Comparison of ENCODE assay signal across 8 cellular contexts in the genomic region with DNA sequence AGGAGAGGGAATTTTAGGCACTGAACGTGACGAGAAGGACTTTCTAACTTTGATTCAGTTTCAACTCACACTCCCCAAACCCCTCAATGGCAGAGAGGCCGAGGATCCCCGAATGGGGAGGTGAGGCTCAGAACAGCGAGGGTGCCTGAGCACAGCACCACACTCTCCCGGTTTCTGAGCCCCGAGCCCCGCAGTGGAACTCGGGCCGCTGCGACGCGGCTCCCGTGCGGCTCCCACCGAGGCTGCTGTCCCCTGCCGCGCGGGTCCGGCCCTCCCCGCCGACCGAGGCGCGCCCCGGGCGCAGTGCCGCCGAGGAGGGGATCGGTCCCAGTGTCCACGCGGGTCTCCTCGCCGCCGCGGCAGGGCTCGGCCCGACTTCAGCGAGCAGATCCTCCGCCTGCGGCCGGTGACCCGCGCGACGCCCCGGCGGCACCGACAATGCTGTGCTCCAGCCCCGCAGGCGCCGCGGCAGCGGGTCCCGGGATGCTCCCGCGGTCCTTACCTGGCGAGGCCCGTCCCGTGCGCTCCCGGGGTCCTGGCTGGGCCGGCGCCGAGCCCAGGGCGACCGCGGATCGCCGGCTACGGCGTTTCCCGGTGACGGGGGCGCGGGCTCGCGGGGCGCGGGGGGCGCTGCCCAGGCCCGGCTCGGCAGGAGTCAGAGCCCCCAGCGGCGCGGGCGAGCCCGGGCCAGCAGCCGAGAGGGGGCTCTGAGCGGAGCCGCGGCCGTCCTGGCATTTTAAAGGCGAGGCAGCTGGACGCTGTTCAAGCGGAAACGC. TPM values are rescaled to one million over a fixed set of nuclear protein-coding genes. Genes with fewer than 3 reads are reported as not detected.
DNase-seq lines count a peak whose midpoint lies in the region; ATAC-seq and TF ChIP-seq lines count a peak whose summit lies in the region.

A gene (minus strand): TSS at position 709 of the 776 bp plus-strand sequence. CDS start 50,264 bp downstream, outside the sequence.

- H3K27me3 ChIP-seq in right lobe of liver = no peaks in the 10 kb centered on the region
- no peaks in the 10 kb centered on the region for H3K27me3 ChIP-seq in testis

- no peaks in the 10 kb centered on the region for H3K36me3 ChIP-seq in right lobe of liver
- H3K36me3 ChIP-seq in testis (ENCODE audit: low read depth, missing control alignments) = no peaks in the 10 kb centered on the region

- H3K9me3 ChIP-seq in right lobe of liver (no peaks in the 10 kb centered on the region), testis (no peaks in the 10 kb centered on the region)

- H3K4me1 Mint-ChIP-seq in central memory CD8-positive, alpha-beta T cell = no peaks in the 10 kb centered on the region

- H3K4me3 ChIP-seq in right lobe of liver (peak within 1 kb of the TSS; percentile 49 to 71 (median 57)), testis (peak within 1 kb of the TSS; percentile 36 to 43)

- H3K27ac ChIP-seq in right lobe of liver (peak within 1 kb of the TSS; percentile 73 to 99 (median 80)), testis (no peak within 1 kb of the TSS)

- no peak for ATAC-seq in central memory CD8-positive, alpha-beta T cell (replicated peaks; ENCODE audit: extremely low read depth, poor library complexity, severe bottlenecking)
- ATAC-seq in right lobe of liver (peak; percentile 32 to 59 (median 52)), GM19351 (IDR thresholded peaks at IDR 0.05; ENCODE audit: unreplicated experiment) (no peak), HG03565 (IDR thresholded peaks at IDR 0.05; ENCODE audit: unreplicated experiment) (no peak), GM21390 (IDR thresholded peaks at IDR 0.05; ENCODE audit: unreplicated experiment) (no peak)

- H3K4me1 ChIP-seq in right lobe of liver (peaks cover 0 to 33% (median 9%) of the 10 kb centered on the region in 4 donors), testis (no peaks in the 10 kb centered on the region)

- no peak within 1 kb of the TSS for H3K27ac Mint-ChIP-seq in central memory CD8-positive, alpha-beta T cell (ENCODE audit: low read depth)

- WGBS in right lobe of liver (ENCODE audit: insufficient coverage, low coverage, low lambda C conversion rate, missing lambda C conversion rate) = 0% methylated on average over 8 of the region's 97 CpGs
- 1 to 3% methylated on average over 5 to 81 of the region's 97 CpGs for WGBS in testis, 2 donors

- peaks cover 93% of the 10 kb centered on the region for H3K27me3 Mint-ChIP-seq in central memory CD8-positive, alpha-beta T cell

- intact Hi-C loops in right lobe of liver (cut with DNase I) (no loop called here), testis (cut with DNase I; ENCODE audit: low total_unique reads) (no loop called here)

- peak within 1 kb of the TSS; percentile 44 for H3K4me3 Mint-ChIP-seq in central memory CD8-positive, alpha-beta T cell

- TF ChIP-seq POLR2A in right lobe of liver (IDR thresholded peaks at IDR 0.05) = peak; percentile 37
- TF ChIP-seq POLR2A in testis (IDR thresholded peaks at IDR 0.05) = no peak

- no peaks in the 10 kb centered on the region for H3K36me3 Mint-ChIP-seq in central memory CD8-positive, alpha-beta T cell (ENCODE audit: insufficient read depth)

- no peak for TF ChIP-seq CTCF in right lobe of liver (IDR thresholded peaks at IDR 0.05)
- no peak for TF ChIP-seq CTCF in testis (IDR thresholded peaks at IDR 0.05)

- DNase-seq in NCI-H748 (lab: John Stamatoyannopoulos, UW; ENCODE audit: unreplicated experiment) (peak; percentile 6), NCI-H748 treated with DMSO at 0.1 percent for 48 hours (lab: John Stamatoyannopoulos, UW) (no peak), right lobe of liver (peak; percentile 39 to 67 (median 58)), testis (no peak)
- no peak for DNase-seq in central memory CD8-positive, alpha-beta T cell (ENCODE audit: low spot score in 2 of 2)

- no peaks in the 10 kb centered on the region for H3K9me3 Mint-ChIP-seq in central memory CD8-positive, alpha-beta T cell

RNA-seq across cellular contexts. Expression of the gene that starts here (rescaled TPM):
- total RNA-seq in right lobe of liver = 10 to 100 TPM in 1 of 6 experiments, 1 to 10 TPM in 5; 2.7 to 10.1 (median 4.5) TPM
- under 1 TPM in 1 of 2 donors, not detected in 1; 0.06 TPM for total RNA-seq in testis
- 1.6 TPM for polyA plus RNA-seq in testis (ENCODE audit: insufficient read depth, low read depth, low replicate concordance)

Comparison
In these comparisons a context has a peak if more than half of its experiments do, and no peak if none do; other contexts are left out.
1. DNase-seq: peak in NCI-H748 (single experiment) and right lobe of liver (3 of 3); none in NCI-H748 treated with DMSO at 0.1 percent for 48 hours (single experiment), central memory CD8-positive, alpha-beta T cell (0 of 2) and testis (single experiment).
2. ATAC-seq: peak in right lobe of liver (4 of 4); none in central memory CD8-positive, alpha-beta T cell (single experiment), GM19351 (single experiment), HG03565 (single experiment) and GM21390 (single experiment).
3. H3K27ac ChIP-seq: peak in right lobe of liver (3 of 3); none in testis (0 of 2).